Comparison of ENCODE assay signal across 2 cellular contexts in the genomic region with DNA sequence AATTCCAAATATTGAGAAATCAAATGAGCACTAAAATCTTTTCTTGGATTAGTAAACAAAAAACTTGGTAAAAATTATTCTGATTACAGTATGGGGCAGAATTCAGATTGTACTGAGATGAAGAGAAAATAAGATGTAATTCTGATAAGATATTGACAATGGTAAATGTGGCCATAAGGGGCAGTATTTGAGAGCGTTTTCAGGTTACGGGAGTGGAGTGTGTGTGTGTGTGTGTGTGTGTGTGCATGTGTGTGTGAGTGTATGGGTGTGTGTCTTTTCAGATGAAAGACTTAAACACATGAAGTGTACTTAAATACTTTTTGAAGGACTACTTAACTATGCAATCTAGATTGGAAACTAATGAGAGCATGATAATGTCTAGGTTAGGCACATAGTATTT.
TF ChIP-seq lines count a peak whose summit lies in the region.

No MANE protein-coding gene starts in this region.

TF ChIP-seq in IMR-90, 13 proteins besides CTCF, POLR2A, EP300 and RAD21:
- no peak for TF ChIP-seq RFX5 (IDR thresholded peaks at IDR 0.05; ENCODE audit: low read depth, low read length)
- TF ChIP-seq SMC3 (IDR thresholded peaks at IDR 0.05; ENCODE audit: low read depth, low read length) = no peak
- no peak for TF ChIP-seq NFE2L2 (IDR thresholded peaks at IDR 0.05; ENCODE audit: low read depth, low read length)
- TF ChIP-seq, protein P1, sequence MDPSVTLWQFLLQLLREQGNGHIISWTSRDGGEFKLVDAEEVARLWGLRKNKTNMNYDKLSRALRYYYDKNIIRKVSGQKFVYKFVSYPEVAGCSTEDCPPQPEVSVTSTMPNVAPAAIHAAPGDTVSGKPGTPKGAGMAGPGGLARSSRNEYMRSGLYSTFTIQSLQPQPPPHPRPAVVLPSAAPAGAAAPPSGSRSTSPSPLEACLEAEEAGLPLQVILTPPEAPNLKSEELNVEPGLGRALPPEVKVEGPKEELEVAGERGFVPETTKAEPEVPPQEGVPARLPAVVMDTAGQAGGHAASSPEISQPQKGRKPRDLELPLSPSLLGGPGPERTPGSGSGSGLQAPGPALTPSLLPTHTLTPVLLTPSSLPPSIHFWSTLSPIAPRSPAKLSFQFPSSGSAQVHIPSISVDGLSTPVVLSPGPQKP (IDR thresholded peaks at IDR 0.05; ENCODE audit: borderline replicate concordance, low read depth, low read length) = no peak
- no peak for TF ChIP-seq BHLHE40 (IDR thresholded peaks at IDR 0.05; ENCODE audit: low read depth, low read length)
- no peak for TF ChIP-seq CHD1 (IDR thresholded peaks at IDR 0.05; ENCODE audit: low read depth, low read length)
- TF ChIP-seq MXI1 (IDR thresholded peaks at IDR 0.05; ENCODE audit: borderline replicate concordance, low read depth, low read length) = no peak
- TF ChIP-seq, protein P2, sequence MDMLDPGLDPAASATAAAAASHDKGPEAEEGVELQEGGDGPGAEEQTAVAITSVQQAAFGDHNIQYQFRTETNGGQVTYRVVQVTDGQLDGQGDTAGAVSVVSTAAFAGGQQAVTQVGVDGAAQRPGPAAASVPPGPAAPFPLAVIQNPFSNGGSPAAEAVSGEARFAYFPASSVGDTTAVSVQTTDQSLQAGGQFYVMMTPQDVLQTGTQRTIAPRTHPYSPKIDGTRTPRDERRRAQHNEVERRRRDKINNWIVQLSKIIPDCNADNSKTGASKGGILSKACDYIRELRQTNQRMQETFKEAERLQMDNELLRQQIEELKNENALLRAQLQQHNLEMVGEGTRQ (IDR thresholded peaks at IDR 0.05; ENCODE audit: low read depth, low read length) = no peak
- TF ChIP-seq RCOR1 (IDR thresholded peaks at IDR 0.05; ENCODE audit: insufficient replicate concordance, low read length) = no peak
- TF ChIP-seq CEBPB (IDR thresholded peaks at IDR 0.05; ENCODE audit: low read depth, low read length) = no peak
- TF ChIP-seq FOS (IDR thresholded peaks at IDR 0.05; ENCODE audit: low read depth, low read length) = no peak
- TF ChIP-seq MAZ (IDR thresholded peaks at IDR 0.05; ENCODE audit: borderline replicate concordance, low read depth, low read length) = no peak
- no peak for TF ChIP-seq MAFK (IDR thresholded peaks at IDR 0.05; ENCODE audit: low read depth, low read length)

TF ChIP-seq in GM12878, 131 proteins besides CTCF, POLR2A, EP300 and RAD21:
- TF ChIP-seq, protein P3, sequence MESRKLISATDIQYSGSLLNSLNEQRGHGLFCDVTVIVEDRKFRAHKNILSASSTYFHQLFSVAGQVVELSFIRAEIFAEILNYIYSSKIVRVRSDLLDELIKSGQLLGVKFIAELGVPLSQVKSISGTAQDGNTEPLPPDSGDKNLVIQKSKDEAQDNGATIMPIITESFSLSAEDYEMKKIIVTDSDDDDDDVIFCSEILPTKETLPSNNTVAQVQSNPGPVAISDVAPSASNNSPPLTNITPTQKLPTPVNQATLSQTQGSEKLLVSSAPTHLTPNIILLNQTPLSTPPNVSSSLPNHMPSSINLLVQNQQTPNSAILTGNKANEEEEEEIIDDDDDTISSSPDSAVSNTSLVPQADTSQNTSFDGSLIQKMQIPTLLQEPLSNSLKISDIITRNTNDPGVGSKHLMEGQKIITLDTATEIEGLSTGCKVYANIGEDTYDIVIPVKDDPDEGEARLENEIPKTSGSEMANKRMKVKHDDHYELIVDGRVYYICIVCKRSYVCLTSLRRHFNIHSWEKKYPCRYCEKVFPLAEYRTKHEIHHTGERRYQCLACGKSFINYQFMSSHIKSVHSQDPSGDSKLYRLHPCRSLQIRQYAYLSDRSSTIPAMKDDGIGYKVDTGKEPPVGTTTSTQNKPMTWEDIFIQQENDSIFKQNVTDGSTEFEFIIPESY (IDR thresholded peaks at IDR 0.05) = 0 out of 2 replicates have a peak, but pooled peaks have one; percentile 37
- no peak for TF ChIP-seq MEF2B (IDR thresholded peaks at IDR 0.05; ENCODE audit: partially characterized antibody, poor library complexity, severe bottlenecking)
